1 cellular context compared by ENCODE assay signal in the genomic region with DNA sequence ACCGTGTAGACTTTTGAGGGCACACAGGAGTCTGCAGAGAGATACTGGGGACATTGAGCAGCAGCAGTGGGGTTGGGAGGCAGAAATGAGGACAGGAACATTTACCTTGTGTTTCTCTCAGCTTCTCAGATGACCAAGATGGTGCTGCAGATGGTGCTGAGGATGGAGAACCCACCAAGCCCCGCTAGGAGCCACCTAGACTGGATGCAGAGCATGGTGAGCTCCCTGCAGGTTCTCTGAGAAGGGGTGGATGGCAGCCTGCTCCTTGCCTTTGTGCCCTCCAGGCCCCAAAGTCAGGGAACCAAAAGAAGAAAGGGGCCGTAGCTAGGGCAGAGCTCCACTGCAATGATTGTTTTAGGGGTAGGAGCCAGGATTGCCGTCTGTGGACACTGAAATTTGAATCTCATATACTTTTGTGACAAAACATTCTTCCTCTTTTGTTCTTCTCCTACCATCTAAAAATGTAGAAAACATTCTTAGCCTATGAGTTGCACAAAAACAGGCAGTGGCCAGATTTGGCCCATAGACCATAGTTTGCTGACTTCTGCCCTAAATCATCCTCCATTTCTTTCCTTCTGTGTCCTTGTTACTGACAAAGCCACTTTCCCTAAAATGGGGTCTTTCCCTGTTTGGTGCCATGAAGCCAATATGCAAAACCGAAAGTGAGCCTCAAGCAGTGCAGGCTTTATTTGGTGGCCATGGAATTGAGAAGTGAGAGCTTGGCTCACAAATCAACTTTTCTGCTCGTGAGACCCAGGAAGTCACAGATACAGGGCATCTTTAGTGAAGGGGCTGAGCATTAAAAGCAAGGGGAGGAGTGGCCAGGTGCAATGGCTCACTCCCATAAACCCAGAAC.
TF ChIP-seq lines count a peak whose summit lies in the region.

No MANE protein-coding gene starts in this region.

TF ChIP-seq in K562, 482 proteins besides CTCF, POLR2A, EP300 and RAD21:
- TF ChIP-seq XRCC5 (IDR thresholded peaks at IDR 0.05; ENCODE audit: low read depth, low read length) (peak; percentile 47; the same call in 1 of the 2 replicates), SUPT5H (IDR thresholded peaks at IDR 0.05) (no peak), HDAC3 (IDR thresholded peaks at IDR 0.05; ENCODE audit: borderline replicate concordance, partially characterized antibody) (no peak), YY1 (IDR thresholded peaks at IDR 0.05; ENCODE audit: borderline replicate concordance in 1 of 3, control insufficient read depth in 1 of 3, extremely low read depth in 1 of 3, insufficient read depth in 3 of 3, insufficient read length in 1 of 3, insufficient replicate concordance in 2 of 3, low read depth in 1 of 3, low read length in 2 of 3) (peak in 1 of 3 experiments; percentile 11), MCM3 (IDR thresholded peaks at IDR 0.05) (peak; percentile 35; the same call in 1 of the 2 replicates), ZNF232 (CRISPR knock-in tag; IDR thresholded peaks at IDR 0.05) (0 out of 2 replicates have a peak, but pooled peaks have one; percentile 51), KAT2B (IDR thresholded peaks at IDR 0.05; ENCODE audit: low read depth, low read length) (no peak), HOXB6 (CRISPR knock-in tag; IDR thresholded peaks at IDR 0.05; ENCODE audit: borderline replicate concordance) (0 out of 2 replicates have a peak, but pooled peaks have one; percentile 4), ZNF263 (CRISPR knock-in tag; IDR thresholded peaks at IDR 0.05; ENCODE audit: borderline replicate concordance) (peak; percentile 31; the same call in 1 of the 2 replicates), ZNF224 (CRISPR knock-in tag; IDR thresholded peaks at IDR 0.05) (peak; percentile 71; the same call in 1 of the 2 replicates), FOXK1 (CRISPR knock-in tag; IDR thresholded peaks at IDR 0.05; ENCODE audit: borderline replicate concordance) (peak; percentile 87; the same call in 1 of the 2 replicates), SP2 (IDR thresholded peaks at IDR 0.05; ENCODE audit: extremely low read depth, low read depth, low read length, poor library complexity, severe bottlenecking) (no peak), FOXP1 (CRISPR knock-in tag; IDR thresholded peaks at IDR 0.05) (0 out of 2 replicates have a peak, but pooled peaks have one; percentile 31)
- TF ChIP-seq, protein P1, sequence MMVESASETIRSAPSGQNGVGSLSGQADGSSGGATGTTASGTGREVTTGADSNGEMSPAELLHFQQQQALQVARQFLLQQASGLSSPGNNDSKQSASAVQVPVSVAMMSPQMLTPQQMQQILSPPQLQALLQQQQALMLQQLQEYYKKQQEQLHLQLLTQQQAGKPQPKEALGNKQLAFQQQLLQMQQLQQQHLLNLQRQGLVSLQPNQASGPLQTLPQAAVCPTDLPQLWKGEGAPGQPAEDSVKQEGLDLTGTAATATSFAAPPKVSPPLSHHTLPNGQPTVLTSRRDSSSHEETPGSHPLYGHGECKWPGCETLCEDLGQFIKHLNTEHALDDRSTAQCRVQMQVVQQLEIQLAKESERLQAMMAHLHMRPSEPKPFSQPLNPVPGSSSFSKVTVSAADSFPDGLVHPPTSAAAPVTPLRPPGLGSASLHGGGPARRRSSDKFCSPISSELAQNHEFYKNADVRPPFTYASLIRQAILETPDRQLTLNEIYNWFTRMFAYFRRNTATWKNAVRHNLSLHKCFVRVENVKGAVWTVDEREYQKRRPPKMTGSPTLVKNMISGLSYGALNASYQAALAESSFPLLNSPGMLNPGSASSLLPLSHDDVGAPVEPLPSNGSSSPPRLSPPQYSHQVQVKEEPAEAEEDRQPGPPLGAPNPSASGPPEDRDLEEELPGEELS (CRISPR knock-in tag; IDR thresholded peaks at IDR 0.05; ENCODE audit: borderline replicate concordance): peak; percentile 83
- TF ChIP-seq, protein P2, sequence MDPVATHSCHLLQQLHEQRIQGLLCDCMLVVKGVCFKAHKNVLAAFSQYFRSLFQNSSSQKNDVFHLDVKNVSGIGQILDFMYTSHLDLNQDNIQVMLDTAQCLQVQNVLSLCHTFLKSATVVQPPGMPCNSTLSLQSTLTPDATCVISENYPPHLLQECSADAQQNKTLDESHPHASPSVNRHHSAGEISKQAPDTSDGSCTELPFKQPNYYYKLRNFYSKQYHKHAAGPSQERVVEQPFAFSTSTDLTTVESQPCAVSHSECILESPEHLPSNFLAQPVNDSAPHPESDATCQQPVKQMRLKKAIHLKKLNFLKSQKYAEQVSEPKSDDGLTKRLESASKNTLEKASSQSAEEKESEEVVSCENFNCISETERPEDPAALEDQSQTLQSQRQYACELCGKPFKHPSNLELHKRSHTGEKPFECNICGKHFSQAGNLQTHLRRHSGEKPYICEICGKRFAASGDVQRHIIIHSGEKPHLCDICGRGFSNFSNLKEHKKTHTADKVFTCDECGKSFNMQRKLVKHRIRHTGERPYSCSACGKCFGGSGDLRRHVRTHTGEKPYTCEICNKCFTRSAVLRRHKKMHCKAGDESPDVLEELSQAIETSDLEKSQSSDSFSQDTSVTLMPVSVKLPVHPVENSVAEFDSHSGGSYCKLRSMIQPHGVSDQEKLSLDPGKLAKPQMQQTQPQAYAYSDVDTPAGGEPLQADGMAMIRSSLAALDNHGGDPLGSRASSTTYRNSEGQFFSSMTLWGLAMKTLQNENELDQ (CRISPR knock-in tag; IDR thresholded peaks at IDR 0.05; ENCODE audit: borderline replicate concordance): 0 out of 2 replicates have a peak, but pooled peaks have one; percentile 68
- TF ChIP-seq, protein P3, sequence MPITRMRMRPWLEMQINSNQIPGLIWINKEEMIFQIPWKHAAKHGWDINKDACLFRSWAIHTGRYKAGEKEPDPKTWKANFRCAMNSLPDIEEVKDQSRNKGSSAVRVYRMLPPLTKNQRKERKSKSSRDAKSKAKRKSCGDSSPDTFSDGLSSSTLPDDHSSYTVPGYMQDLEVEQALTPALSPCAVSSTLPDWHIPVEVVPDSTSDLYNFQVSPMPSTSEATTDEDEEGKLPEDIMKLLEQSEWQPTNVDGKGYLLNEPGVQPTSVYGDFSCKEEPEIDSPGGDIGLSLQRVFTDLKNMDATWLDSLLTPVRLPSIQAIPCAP (CRISPR knock-in tag; IDR thresholded peaks at IDR 0.05; ENCODE audit: borderline replicate concordance): 0 out of 2 replicates have a peak, but pooled peaks have one; percentile 36
